ENCODE assay signal across 1 cellular context in the genomic region with DNA sequence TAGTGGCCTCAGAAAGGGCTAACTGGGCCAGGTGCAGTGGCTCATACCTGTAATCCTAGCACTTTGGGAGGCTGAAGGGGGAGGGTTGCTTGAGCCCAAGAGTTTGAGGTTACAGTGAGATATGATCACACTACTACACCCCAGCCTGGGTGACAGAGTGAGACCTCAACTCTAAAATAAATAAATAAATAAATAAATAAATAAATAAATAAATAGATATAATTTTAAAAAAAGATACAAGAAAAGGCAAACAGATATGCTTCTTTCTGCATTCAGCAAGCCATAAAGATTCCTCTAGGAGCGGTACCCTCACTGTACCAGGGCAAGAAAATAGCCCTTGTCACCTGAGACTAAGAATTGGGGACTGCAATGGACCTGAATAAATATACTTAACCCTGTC.
A peak's percentile ranks its signal among the peaks of the same experiment; 100 is the strongest.
TF ChIP-seq lines count a peak whose summit lies in the region.

No MANE protein-coding gene starts in this region.

TF ChIP-seq in HEK293, 187 proteins besides CTCF, POLR2A, EP300 and RAD21 (continued from another document and continues in another):
- TF ChIP-seq, protein P1, sequence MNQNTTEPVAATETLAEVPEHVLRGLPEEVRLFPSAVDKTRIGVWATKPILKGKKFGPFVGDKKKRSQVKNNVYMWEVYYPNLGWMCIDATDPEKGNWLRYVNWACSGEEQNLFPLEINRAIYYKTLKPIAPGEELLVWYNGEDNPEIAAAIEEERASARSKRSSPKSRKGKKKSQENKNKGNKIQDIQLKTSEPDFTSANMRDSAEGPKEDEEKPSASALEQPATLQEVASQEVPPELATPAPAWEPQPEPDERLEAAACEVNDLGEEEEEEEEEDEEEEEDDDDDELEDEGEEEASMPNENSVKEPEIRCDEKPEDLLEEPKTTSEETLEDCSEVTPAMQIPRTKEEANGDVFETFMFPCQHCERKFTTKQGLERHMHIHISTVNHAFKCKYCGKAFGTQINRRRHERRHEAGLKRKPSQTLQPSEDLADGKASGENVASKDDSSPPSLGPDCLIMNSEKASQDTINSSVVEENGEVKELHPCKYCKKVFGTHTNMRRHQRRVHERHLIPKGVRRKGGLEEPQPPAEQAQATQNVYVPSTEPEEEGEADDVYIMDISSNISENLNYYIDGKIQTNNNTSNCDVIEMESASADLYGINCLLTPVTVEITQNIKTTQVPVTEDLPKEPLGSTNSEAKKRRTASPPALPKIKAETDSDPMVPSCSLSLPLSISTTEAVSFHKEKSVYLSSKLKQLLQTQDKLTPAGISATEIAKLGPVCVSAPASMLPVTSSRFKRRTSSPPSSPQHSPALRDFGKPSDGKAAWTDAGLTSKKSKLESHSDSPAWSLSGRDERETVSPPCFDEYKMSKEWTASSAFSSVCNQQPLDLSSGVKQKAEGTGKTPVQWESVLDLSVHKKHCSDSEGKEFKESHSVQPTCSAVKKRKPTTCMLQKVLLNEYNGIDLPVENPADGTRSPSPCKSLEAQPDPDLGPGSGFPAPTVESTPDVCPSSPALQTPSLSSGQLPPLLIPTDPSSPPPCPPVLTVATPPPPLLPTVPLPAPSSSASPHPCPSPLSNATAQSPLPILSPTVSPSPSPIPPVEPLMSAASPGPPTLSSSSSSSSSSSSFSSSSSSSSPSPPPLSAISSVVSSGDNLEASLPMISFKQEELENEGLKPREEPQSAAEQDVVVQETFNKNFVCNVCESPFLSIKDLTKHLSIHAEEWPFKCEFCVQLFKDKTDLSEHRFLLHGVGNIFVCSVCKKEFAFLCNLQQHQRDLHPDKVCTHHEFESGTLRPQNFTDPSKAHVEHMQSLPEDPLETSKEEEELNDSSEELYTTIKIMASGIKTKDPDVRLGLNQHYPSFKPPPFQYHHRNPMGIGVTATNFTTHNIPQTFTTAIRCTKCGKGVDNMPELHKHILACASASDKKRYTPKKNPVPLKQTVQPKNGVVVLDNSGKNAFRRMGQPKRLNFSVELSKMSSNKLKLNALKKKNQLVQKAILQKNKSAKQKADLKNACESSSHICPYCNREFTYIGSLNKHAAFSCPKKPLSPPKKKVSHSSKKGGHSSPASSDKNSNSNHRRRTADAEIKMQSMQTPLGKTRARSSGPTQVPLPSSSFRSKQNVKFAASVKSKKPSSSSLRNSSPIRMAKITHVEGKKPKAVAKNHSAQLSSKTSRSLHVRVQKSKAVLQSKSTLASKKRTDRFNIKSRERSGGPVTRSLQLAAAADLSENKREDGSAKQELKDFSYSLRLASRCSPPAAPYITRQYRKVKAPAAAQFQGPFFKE (tag by site-specific recombination; IDR thresholded peaks at IDR 0.05; ENCODE audit: borderline replicate concordance): no peak
- 0 out of 2 replicates have a peak, but pooled peaks have one; percentile 43 for TF ChIP-seq ZNF558 (tag by site-specific recombination; IDR thresholded peaks at IDR 0.05)
- no peak for TF ChIP-seq TCF7L2 (IDR thresholded peaks at IDR 0.05; ENCODE audit: borderline replicate concordance, low read depth, low read length)
- TF ChIP-seq BCL6B (tag by site-specific recombination; IDR thresholded peaks at IDR 0.05): no peak
- TF ChIP-seq ZNF571 (tag by site-specific recombination; IDR thresholded peaks at IDR 0.05): no peak
- no peak for TF ChIP-seq BCL11B (tag by site-specific recombination; IDR thresholded peaks at IDR 0.05; ENCODE audit: low read depth)
- TF ChIP-seq ZNF785 (tag by site-specific recombination; IDR thresholded peaks at IDR 0.05): no peak
- no peak for TF ChIP-seq ZNF776 (tag by site-specific recombination; IDR thresholded peaks at IDR 0.05; ENCODE audit: borderline replicate concordance)
- TF ChIP-seq, protein P2, sequence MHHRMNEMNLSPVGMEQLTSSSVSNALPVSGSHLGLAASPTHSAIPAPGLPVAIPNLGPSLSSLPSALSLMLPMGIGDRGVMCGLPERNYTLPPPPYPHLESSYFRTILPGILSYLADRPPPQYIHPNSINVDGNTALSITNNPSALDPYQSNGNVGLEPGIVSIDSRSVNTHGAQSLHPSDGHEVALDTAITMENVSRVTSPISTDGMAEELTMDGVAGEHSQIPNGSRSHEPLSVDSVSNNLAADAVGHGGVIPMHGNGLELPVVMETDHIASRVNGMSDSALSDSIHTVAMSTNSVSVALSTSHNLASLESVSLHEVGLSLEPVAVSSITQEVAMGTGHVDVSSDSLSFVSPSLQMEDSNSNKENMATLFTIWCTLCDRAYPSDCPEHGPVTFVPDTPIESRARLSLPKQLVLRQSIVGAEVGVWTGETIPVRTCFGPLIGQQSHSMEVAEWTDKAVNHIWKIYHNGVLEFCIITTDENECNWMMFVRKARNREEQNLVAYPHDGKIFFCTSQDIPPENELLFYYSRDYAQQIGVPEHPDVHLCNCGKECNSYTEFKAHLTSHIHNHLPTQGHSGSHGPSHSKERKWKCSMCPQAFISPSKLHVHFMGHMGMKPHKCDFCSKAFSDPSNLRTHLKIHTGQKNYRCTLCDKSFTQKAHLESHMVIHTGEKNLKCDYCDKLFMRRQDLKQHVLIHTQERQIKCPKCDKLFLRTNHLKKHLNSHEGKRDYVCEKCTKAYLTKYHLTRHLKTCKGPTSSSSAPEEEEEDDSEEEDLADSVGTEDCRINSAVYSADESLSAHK (tag by site-specific recombination; IDR thresholded peaks at IDR 0.05): no peak
- no peak for TF ChIP-seq ZNF184 (tag by site-specific recombination; IDR thresholded peaks at IDR 0.05)
- no peak for TF ChIP-seq KLF8 (tag by site-specific recombination; IDR thresholded peaks at IDR 0.05)
- TF ChIP-seq ZNF623 (tag by site-specific recombination; IDR thresholded peaks at IDR 0.05): peak; percentile 81
- TF ChIP-seq ZNF510 (tag by site-specific recombination; IDR thresholded peaks at IDR 0.05; ENCODE audit: insufficient replicate concordance): no peak
- no peak for TF ChIP-seq GLIS2 (tag by site-specific recombination; IDR thresholded peaks at IDR 0.05)
- TF ChIP-seq PRDM6 (tag by site-specific recombination; IDR thresholded peaks at IDR 0.05): no peak
- TF ChIP-seq ZNF404 (tag by site-specific recombination; IDR thresholded peaks at IDR 0.05): no peak
- no peak for TF ChIP-seq HOXC10 (CRISPR knock-in tag; IDR thresholded peaks at IDR 0.05)
- TF ChIP-seq ZNF560 (tag by site-specific recombination; IDR thresholded peaks at IDR 0.05; ENCODE audit: borderline replicate concordance): peak; percentile 81; the same call in 1 of the 2 replicates
- no peak for TF ChIP-seq YY2 (tag by site-specific recombination; IDR thresholded peaks at IDR 0.05)
- TF ChIP-seq ZBTB10 (tag by site-specific recombination; IDR thresholded peaks at IDR 0.05): no peak
- no peak for TF ChIP-seq ZFP69B (tag by site-specific recombination; IDR thresholded peaks at IDR 0.05)
- TF ChIP-seq, protein P3, sequence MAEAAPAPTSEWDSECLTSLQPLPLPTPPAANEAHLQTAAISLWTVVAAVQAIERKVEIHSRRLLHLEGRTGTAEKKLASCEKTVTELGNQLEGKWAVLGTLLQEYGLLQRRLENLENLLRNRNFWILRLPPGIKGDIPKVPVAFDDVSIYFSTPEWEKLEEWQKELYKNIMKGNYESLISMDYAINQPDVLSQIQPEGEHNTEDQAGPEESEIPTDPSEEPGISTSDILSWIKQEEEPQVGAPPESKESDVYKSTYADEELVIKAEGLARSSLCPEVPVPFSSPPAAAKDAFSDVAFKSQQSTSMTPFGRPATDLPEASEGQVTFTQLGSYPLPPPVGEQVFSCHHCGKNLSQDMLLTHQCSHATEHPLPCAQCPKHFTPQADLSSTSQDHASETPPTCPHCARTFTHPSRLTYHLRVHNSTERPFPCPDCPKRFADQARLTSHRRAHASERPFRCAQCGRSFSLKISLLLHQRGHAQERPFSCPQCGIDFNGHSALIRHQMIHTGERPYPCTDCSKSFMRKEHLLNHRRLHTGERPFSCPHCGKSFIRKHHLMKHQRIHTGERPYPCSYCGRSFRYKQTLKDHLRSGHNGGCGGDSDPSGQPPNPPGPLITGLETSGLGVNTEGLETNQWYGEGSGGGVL (tag by site-specific recombination; IDR thresholded peaks at IDR 0.05): no peak
- peak; percentile 78 for TF ChIP-seq ZBTB8A (tag by site-specific recombination; IDR thresholded peaks at IDR 0.05)
- TF ChIP-seq ZFP3 (tag by site-specific recombination; IDR thresholded peaks at IDR 0.05; ENCODE audit: low read depth): no peak
- TF ChIP-seq ZNF473 (tag by site-specific recombination; IDR thresholded peaks at IDR 0.05): no peak
- TF ChIP-seq ZNF132 (tag by site-specific recombination; IDR thresholded peaks at IDR 0.05; ENCODE audit: borderline replicate concordance): no peak
- TF ChIP-seq, protein P4, sequence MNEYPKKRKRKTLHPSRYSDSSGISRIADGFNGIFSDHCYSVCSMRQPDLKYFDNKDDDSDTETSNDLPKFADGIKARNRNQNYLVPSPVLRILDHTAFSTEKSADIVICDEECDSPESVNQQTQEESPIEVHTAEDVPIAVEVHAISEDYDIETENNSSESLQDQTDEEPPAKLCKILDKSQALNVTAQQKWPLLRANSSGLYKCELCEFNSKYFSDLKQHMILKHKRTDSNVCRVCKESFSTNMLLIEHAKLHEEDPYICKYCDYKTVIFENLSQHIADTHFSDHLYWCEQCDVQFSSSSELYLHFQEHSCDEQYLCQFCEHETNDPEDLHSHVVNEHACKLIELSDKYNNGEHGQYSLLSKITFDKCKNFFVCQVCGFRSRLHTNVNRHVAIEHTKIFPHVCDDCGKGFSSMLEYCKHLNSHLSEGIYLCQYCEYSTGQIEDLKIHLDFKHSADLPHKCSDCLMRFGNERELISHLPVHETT (tag by site-specific recombination; IDR thresholded peaks at IDR 0.05): 0 out of 2 replicates have a peak, but pooled peaks have one; percentile 56
- TF ChIP-seq ZNF513 (tag by site-specific recombination; IDR thresholded peaks at IDR 0.05): no peak
- TF ChIP-seq ZNF423 (tag by site-specific recombination; IDR thresholded peaks at IDR 0.05): no peak
- no peak for TF ChIP-seq ZEB2 (tag by site-specific recombination; IDR thresholded peaks at IDR 0.05)
- TF ChIP-seq, protein P5, sequence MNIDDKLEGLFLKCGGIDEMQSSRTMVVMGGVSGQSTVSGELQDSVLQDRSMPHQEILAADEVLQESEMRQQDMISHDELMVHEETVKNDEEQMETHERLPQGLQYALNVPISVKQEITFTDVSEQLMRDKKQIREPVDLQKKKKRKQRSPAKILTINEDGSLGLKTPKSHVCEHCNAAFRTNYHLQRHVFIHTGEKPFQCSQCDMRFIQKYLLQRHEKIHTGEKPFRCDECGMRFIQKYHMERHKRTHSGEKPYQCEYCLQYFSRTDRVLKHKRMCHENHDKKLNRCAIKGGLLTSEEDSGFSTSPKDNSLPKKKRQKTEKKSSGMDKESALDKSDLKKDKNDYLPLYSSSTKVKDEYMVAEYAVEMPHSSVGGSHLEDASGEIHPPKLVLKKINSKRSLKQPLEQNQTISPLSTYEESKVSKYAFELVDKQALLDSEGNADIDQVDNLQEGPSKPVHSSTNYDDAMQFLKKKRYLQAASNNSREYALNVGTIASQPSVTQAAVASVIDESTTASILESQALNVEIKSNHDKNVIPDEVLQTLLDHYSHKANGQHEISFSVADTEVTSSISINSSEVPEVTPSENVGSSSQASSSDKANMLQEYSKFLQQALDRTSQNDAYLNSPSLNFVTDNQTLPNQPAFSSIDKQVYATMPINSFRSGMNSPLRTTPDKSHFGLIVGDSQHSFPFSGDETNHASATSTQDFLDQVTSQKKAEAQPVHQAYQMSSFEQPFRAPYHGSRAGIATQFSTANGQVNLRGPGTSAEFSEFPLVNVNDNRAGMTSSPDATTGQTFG (tag by site-specific recombination; IDR thresholded peaks at IDR 0.05; ENCODE audit: borderline replicate concordance): no peak
